ENCODE assay signal across 8 cellular contexts in the genomic region with DNA sequence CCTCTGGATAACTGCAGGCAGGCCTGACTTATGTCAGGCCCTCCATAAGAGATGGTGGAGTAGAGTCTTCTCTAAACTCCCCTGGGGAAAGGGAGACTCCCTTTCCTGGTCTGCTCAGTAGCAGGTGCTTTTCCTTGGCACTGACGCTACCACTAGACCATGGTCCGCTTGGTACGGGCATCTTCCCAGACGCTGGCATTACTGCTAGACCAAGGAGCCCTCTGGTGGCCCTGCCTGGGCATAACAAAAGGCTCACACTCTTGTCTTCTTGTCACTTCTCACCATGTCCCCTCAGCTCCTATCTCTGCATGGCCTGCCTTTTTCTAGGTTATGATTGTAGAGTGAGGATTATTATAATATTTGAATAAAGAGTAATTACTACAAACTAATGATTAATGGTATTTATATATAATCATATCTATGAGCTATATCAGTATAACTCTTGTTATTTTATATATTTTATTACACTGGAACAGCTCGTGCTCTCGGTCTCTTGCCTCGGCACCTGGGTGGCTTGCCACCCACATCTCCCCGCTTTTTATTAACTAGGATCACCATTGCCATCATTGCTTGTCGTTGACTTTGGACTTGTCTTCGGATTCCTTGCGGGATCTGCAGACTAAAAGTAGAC. TPM values are rescaled to one million over a fixed set of nuclear protein-coding genes. Genes with fewer than 3 reads are reported as not detected.
DNase-seq lines count a peak whose midpoint lies in the region; ATAC-seq and TF ChIP-seq lines count a peak whose summit lies in the region.

No MANE protein-coding gene starts in this region.

- POLR2A ChIA-PET in IMR-90 (lab: Charles Lee; ENCODE audit: unreplicated experiment) (interaction anchor here (1.0 kb wide), 1 partner anchor 22 kb away, joined by 7 read pairs; no protein-coding TSS in a partner anchor), PC-9 (lab: Charles Lee; ENCODE audit: unreplicated experiment) (interaction anchor here (0.5 to 0.7 kb wide), 4 partner anchors 18 to 127 kb away, joined by 4 to 5 read pairs (median 4); no protein-coding TSS in a partner anchor)

- H3K4me1 ChIP-seq in IMR-90 (ENCODE audit: control insufficient read depth, insufficient read depth, low read length) = peaks cover 9% of the 10 kb centered on the region
- H3K4me1 ChIP-seq in PC-9 (replicated peaks; ENCODE audit: insufficient read depth) = peaks cover 2% of the 10 kb centered on the region; the same call in 1 of the 2 replicates

- H2AK9ac ChIP-seq in IMR-90 (replicated peaks; ENCODE audit: low read depth, low read length, poor library complexity) = no peak overlapping the region

- H3K4ac ChIP-seq in IMR-90 (ENCODE audit: low read depth, low read length) = no peak overlapping the region

- no peak overlapping the region for H3K23ac ChIP-seq in IMR-90 (ENCODE audit: low read depth, low read length)

- no peak overlapping the region for H4K5ac ChIP-seq in IMR-90 (ENCODE audit: low read depth, low read length)

- no peaks in the 10 kb centered on the region for H3K36me3 Mint-ChIP-seq in CD14-positive monocyte
- H3K36me3 Mint-ChIP-seq in progenitor cell of endocrine pancreas (ENCODE audit: insufficient read depth) = no peaks in the 10 kb centered on the region

- no peak for ATAC-seq in IMR-90 (ENCODE audit: low read depth)
- no peak for ATAC-seq in HG03378 (IDR thresholded peaks at IDR 0.05; ENCODE audit: unreplicated experiment)

- peak; percentile 71 for TF ChIP-seq RAD21 in IMR-90 (IDR thresholded peaks at IDR 0.05; ENCODE audit: low read length)

- WGBS in IMR-90 (ENCODE audit: extremely low coverage in 2 of 2, insufficient read length in 1 of 2), 2 experiments = 60% methylated on average over 2 of the region's 11 CpGs; no CpG with 5 or more reads in 1 of the 2 experiments

- no peaks in the 10 kb centered on the region for H3K9me2 ChIP-seq in PC-9 (ENCODE audit: insufficient read depth)

- CTCF ChIA-PET in IMR-90 (lab: Yijun Ruan, JAX) (interaction anchor here (1.4 to 1.6 kb wide), 2 partner anchors 18 to 22 kb away, joined by 4 to 7 read pairs; no protein-coding TSS in a partner anchor), PC-9 (lab: Charles Lee) (interaction anchor here (0.6 to 1.2 kb wide), 3 partner anchors 18 to 224 kb away, joined by 3 to 13 read pairs (median 3); no protein-coding TSS in a partner anchor)

- TF ChIP-seq CTCF in CD14-positive monocyte (IDR thresholded peaks at IDR 0.05) (peak; percentile 90), IMR-90 (conservative IDR thresholded peaks at IDR 0.05; ENCODE audit: low read depth, low read length) (peak; percentile 63), PC-9 (conservative IDR thresholded peaks at IDR 0.05) (peak; percentile 81), progenitor cell of endocrine pancreas (IDR thresholded peaks at IDR 0.05; ENCODE audit: unreplicated experiment) (peak; percentile 76)

- no peaks in the 10 kb centered on the region for H3K79me1 ChIP-seq in IMR-90 (ENCODE audit: low read depth in 1 of 2, low read length in 2 of 2)

- no peak overlapping the region for H4K8ac ChIP-seq in IMR-90 (ENCODE audit: low read depth in 2 of 2, low read length in 2 of 2)

- no peaks in the 10 kb centered on the region for H3K79me2 ChIP-seq in PC-9 (ENCODE audit: low read depth)

- TF ChIP-seq POLR2A in IMR-90 (IDR thresholded peaks at IDR 0.05; ENCODE audit: low read depth, low read length) = no peak

- H3K27ac ChIP-seq in IMR-90 (ENCODE audit: insufficient read depth, low read length) (no peak overlapping the region), PC-9 (no peak overlapping the region)

- H3K9ac ChIP-seq in IMR-90 (ENCODE audit: low read depth, low read length) = no peak overlapping the region

- H2BK5ac ChIP-seq in IMR-90 (ENCODE audit: low read depth, low read length, poor library complexity, severe bottlenecking) = no peak overlapping the region

- H2BK120ac ChIP-seq in IMR-90 (ENCODE audit: low read depth, low read length) = no peak overlapping the region

- no TSS peak for BruUV-seq in IMR-90 (replicated peaks; lab: Mats Ljungman, UMichigan)
- no TSS peak for BruUV-seq in PC-9 (replicated peaks; lab: Mats Ljungman, UMichigan)

- H3K9me3 ChIP-seq in IMR-90 (ENCODE audit: control insufficient read depth, insufficient read depth, low read length) (no peaks in the 10 kb centered on the region), PC-9 (ENCODE audit: insufficient read depth, low read depth) (no peaks in the 10 kb centered on the region)

- H3F3A ChIP-seq in PC-9 (ENCODE audit: insufficient read depth, low read depth) = peaks cover 4% of the 10 kb centered on the region; the same call in 1 of the 2 replicates

- H3K36me3 ChIP-seq in IMR-90 (ENCODE audit: control insufficient read depth, insufficient read depth, low read length) = no peaks in the 10 kb centered on the region
- H3K36me3 ChIP-seq in PC-9 (ENCODE audit: low read depth) = no peaks in the 10 kb centered on the region

- in situ Hi-C loops in IMR-90 (cut with MboI; ENCODE audit: low sequenced_read_pairs) = no loop called here

- H3K9me1 ChIP-seq in IMR-90 (ENCODE audit: insufficient read depth, low read length) = peaks cover 3% of the 10 kb centered on the region; the same call in 1 of the 2 replicates

- H2BK15ac ChIP-seq in IMR-90 (ENCODE audit: low read depth, low read length) = no peak overlapping the region

- H3K4me1 Mint-ChIP-seq in CD14-positive monocyte (peaks cover 13% of the 10 kb centered on the region), progenitor cell of endocrine pancreas (ENCODE audit: low read depth) (peaks cover 10% of the 10 kb centered on the region)

- no peak overlapping the region for H2AK5ac ChIP-seq in IMR-90 (ENCODE audit: low read depth, low read length)

- intact Hi-C loops in CD14-positive monocyte (cut with micrococcal nuclease) = no loop called here
- intact Hi-C loops in IMR-90 (cut with micrococcal nuclease) = loop anchor here (2.0 kb wide), 1 partner anchor 312 kb away; no protein-coding TSS in a partner anchor
- intact Hi-C loops in PC-9 (cut with micrococcal nuclease; ENCODE audit: unreplicated experiment) = no loop called here

- H3K4me3 ChIP-seq in IMR-90 (ENCODE audit: insufficient read depth, low read depth, low read length) (no peak overlapping the region), PC-9 (no peak overlapping the region)

- H3K14ac ChIP-seq in IMR-90 (replicated peaks; ENCODE audit: low read depth, low read length) = no peak overlapping the region

- H2BK20ac ChIP-seq in IMR-90 (ENCODE audit: low read depth, low read length) = no peak overlapping the region

- no peaks in the 10 kb centered on the region for H3K27me3 ChIP-seq in IMR-90 (ENCODE audit: control insufficient read depth, insufficient read depth, low read length)
- H3K27me3 ChIP-seq in PC-9 (ENCODE audit: insufficient read depth, low read depth) = no peaks in the 10 kb centered on the region

- H3K18ac ChIP-seq in IMR-90 (ENCODE audit: low read depth, low read length) = no peak overlapping the region

- H2AFZ ChIP-seq in IMR-90 (replicated peaks; ENCODE audit: low read length, poor library complexity) (no peak overlapping the region), PC-9 (no peak overlapping the region)

- H3K4me2 ChIP-seq in IMR-90 (ENCODE audit: low read depth, low read length) (no peak overlapping the region), PC-9 (no peak overlapping the region)

- no peak overlapping the region for H3K27ac Mint-ChIP-seq in CD14-positive monocyte
- no peak overlapping the region for H3K27ac Mint-ChIP-seq in progenitor cell of endocrine pancreas

- H3K27me3 Mint-ChIP-seq in CD14-positive monocyte (ENCODE audit: low read depth in 3 of 3) = peaks cover 3 to 5% (median 5%) of the 10 kb centered on the region in 3 donors
- H3K27me3 Mint-ChIP-seq in progenitor cell of endocrine pancreas = peaks cover 16% of the 10 kb centered on the region

- DNase-seq in CD14-positive monocyte (ENCODE audit: low spot score) = peak; percentile 69
- DNase-seq in IMR-90 = no peak
- peak; percentile 41 to 66 for DNase-seq in PC-9
- peak; percentile 47 for DNase-seq in activated T-helper 9 cell treated with anti-CD3 and anti-CD28 coated beads, Interleukin-2, amount 50 U/mL, for 16 hours (ENCODE audit: low read depth)
- DNase-seq in globus pallidus (ENCODE audit: low spot score) = peak; percentile 82
- peak; percentile 41 for DNase-seq in progenitor cell of endocrine pancreas (ENCODE audit: low spot score, unreplicated experiment)
- no peak for DNase-seq in AG20443 (ENCODE audit: low spot score)

- no peak overlapping the region for H4K91ac ChIP-seq in IMR-90 (ENCODE audit: insufficient read depth, low read depth, low read length)

- H3K9me3 Mint-ChIP-seq in CD14-positive monocyte = no peaks in the 10 kb centered on the region
- H3K9me3 Mint-ChIP-seq in progenitor cell of endocrine pancreas (ENCODE audit: low read depth) = no peaks in the 10 kb centered on the region

- H4K20me1 ChIP-seq in IMR-90 (ENCODE audit: insufficient read depth, low read length) (0 out of 2 replicates have a peak, but pooled peaks cover 7% of the 10 kb centered on the region), PC-9 (ENCODE audit: insufficient read depth) (no peaks in the 10 kb centered on the region)

- dilution Hi-C loops in IMR-90 (cut with HindIII; ENCODE audit: low sequenced_read_pairs, unreplicated experiment) = no loop called here

- H3K56ac ChIP-seq in IMR-90 (ENCODE audit: extremely low read depth, insufficient read depth, low read length) = no peak overlapping the region

- no peak overlapping the region for H3K4me3 Mint-ChIP-seq in CD14-positive monocyte
- no peak overlapping the region for H3K4me3 Mint-ChIP-seq in progenitor cell of endocrine pancreas (ENCODE audit: low read depth)

TF ChIP-seq in IMR-90, 13 proteins besides CTCF, POLR2A, EP300 and RAD21:
- TF ChIP-seq SMC3 (IDR thresholded peaks at IDR 0.05; ENCODE audit: low read depth, low read length) = peak; percentile 73
- no peak for TF ChIP-seq NFE2L2 (IDR thresholded peaks at IDR 0.05; ENCODE audit: low read depth, low read length)

RNA-seq across cellular contexts. Expression of a gene that starts 59.8 kb away (rescaled TPM):
- polyA plus RNA-seq in CD14-positive monocyte (1 to 10 TPM in 1 of 2 donors, under 1 TPM in 1; 0.75 to 2.4 TPM), IMR-90 (2012; rRNA removed) (25.5 and 30.7 TPM in 2 replicates)
- total RNA-seq in IMR-90 (2012; rRNA removed) (12.5 and 12.8 TPM in 2 replicates), PC-9 (2021) (8.8 and 11.6 TPM in 2 replicates), progenitor cell of endocrine pancreas (4.9 and 5.9 TPM in 2 replicates)
- 25.6 and 28.6 TPM in 2 replicates for polyA plus RNA-seq in IMR-90 (2012; cell fraction: cytosol; rRNA removed)
- 8.6 and 16.0 TPM in 2 replicates for polyA plus RNA-seq in IMR-90 (2012; cell fraction: nucleus; rRNA removed; ENCODE audit: low replicate concordance)

Comparison
In these comparisons a context has a peak if more than half of its experiments do, and no peak if none do; other contexts are left out.
1. DNase-seq: peak in CD14-positive monocyte (single experiment), PC-9 (2 of 2), activated T-helper 9 cell treated with anti-CD3 and anti-CD28 coated beads, Interleukin-2, amount 50 U/mL, for 16 hours (single experiment), globus pallidus (single experiment) and progenitor cell of endocrine pancreas (single experiment); none in IMR-90 (single experiment) and AG20443 (single experiment).
2. Peak in every context shown above with its lines, with median percentiles within 50 percentile points of each other: CTCF ChIP-seq.